Comparison of ENCODE assay signal across 12 cellular contexts in genomic region chr3:52498134-52499054, GRCh38. TPM values are rescaled to one million over a fixed set of nuclear protein-coding genes. Genes with fewer than 3 reads are reported as not detected.
DNase-seq lines count a peak whose midpoint lies in the region; ATAC-seq, FAIRE-seq and TF ChIP-seq lines count a peak whose summit lies in the region.
"Had no signal": no experiment of that assay in that cellular context is flagged by ENCODE, and none has a peak within 500 bp of the region (broad histone marks: within the 10 kb centered on the region; RNA-seq: fewer than 3 reads in every experiment).

No MANE protein-coding gene starts in this region.

- H3K27ac ChIP-seq in RWPE1: peak overlapping the region; percentile 9; the same call in 1 of the 2 replicates
- peak overlapping the region; percentile 79 for H3K27ac ChIP-seq in neutrophil
- H3K27ac ChIP-seq: neural progenitor cell had no signal

- H3K9me3 ChIP-seq in neutrophil: no peaks in the 10 kb centered on the region

- POLR2A ChIA-PET in RWPE1 (lab: Yijun Ruan, JAX; ENCODE audit: low non-redundant PET): no interaction called here

- H3K4me1 ChIP-seq in neutrophil (ENCODE audit: control insufficient read depth in 1 of 2, insufficient read depth in 1 of 2, low read depth in 1 of 2, low read length in 1 of 2): peaks cover 22 to 29% of the 10 kb centered on the region in 2 experiments

- ATAC-seq in HG03571 (IDR thresholded peaks at IDR 0.05; ENCODE audit: unreplicated experiment): no peak
- ATAC-seq in GM18870 (IDR thresholded peaks at IDR 0.05; ENCODE audit: unreplicated experiment): no peak

- TF ChIP-seq CTCF in RWPE1 (conservative IDR thresholded peaks at IDR 0.05; ENCODE audit: low read depth): no peak
- TF ChIP-seq CTCF in fibroblast of the aortic adventitia (IDR thresholded peaks at IDR 0.05; ENCODE audit: insufficient read depth, low read length): no peak
- TF ChIP-seq CTCF in neutrophil (IDR thresholded peaks at IDR 0.05): no peak
- no peak for TF ChIP-seq CTCF in D721Med (IDR thresholded peaks at IDR 0.05; ENCODE audit: insufficient read depth, missing control alignments)

- FAIRE-seq in D721Med (lab: Jason Lieb, UNC): no peak

- H3K27me3 ChIP-seq in neutrophil: peaks cover 77% of the 10 kb centered on the region
- H3K27me3 ChIP-seq: neural progenitor cell had no signal

- DNase-seq in CD1c-positive myeloid dendritic cell (ENCODE audit: extremely low spot score) (peak; percentile 95), RWPE1 (ENCODE audit: low spot score) (no peak), fibroblast of the aortic adventitia (ENCODE audit: low read depth) (peak; percentile 80), D721Med (ENCODE audit: insufficient read length, low spot score) (no peak)
- no peak for DNase-seq in activated CD8-positive, alpha-beta memory T cell treated with anti-CD3 and anti-CD28 coated beads, Interleukin-2, amount 50 U/mL, for 4 hours
- DNase-seq: activated CD8-positive, alpha-beta memory T cell treated with anti-CD3 and anti-CD28 coated beads for 24 hours; COR-L47; NCI-H526 had no signal

- CTCF ChIA-PET in RWPE1 (lab: Yijun Ruan, JAX): no interaction called here

- H3K4me3 ChIP-seq in fibroblast of the aortic adventitia (ENCODE audit: low read depth, low read length) (no peak overlapping the region), neutrophil (ENCODE audit: low read depth in 1 of 2, low read length in 1 of 2) (peak overlapping the region; percentile 21 to 37)
- H3K4me3 ChIP-seq: neural progenitor cell had no signal

- peaks cover 3% of the 10 kb centered on the region for H3K36me3 ChIP-seq in neutrophil
- H3K36me3 ChIP-seq: neural progenitor cell had no signal

RNA-seq across cellular contexts. Expression of gene STAB1, which starts 3.3 kb away (rescaled TPM):
- total RNA-seq in fibroblast of the aortic adventitia (ENCODE audit: low replicate concordance): 0.90 and 1.1 TPM in 2 replicates

RNA-seq across cellular contexts. Expression of gene NT5DC2, which starts 35.3 kb away (rescaled TPM):
- total RNA-seq in fibroblast of the aortic adventitia (ENCODE audit: low replicate concordance): 31.1 and 68.2 TPM in 2 replicates

RNA-seq across cellular contexts. Expression of gene UQCC5, which starts 38.0 kb away (rescaled TPM):
- total RNA-seq in fibroblast of the aortic adventitia (ENCODE audit: low replicate concordance): 4.3 and 7.7 TPM in 2 replicates

RNA-seq across cellular contexts. Expression of gene NISCH, which starts 43.0 kb away (rescaled TPM):
- total RNA-seq in fibroblast of the aortic adventitia (ENCODE audit: low replicate concordance): 52.7 and 90.8 TPM in 2 replicates

RNA-seq across cellular contexts. Expression of gene TNNC1, which starts 44.6 kb away (rescaled TPM):
- 1.4 and 2.0 TPM in 2 replicates for total RNA-seq in fibroblast of the aortic adventitia (ENCODE audit: low replicate concordance)

Comparison
In these comparisons a context has a peak if more than half of its experiments do, and no peak if none do; other contexts are left out.
1. DNase-seq: peak in CD1c-positive myeloid dendritic cell (single experiment) and fibroblast of the aortic adventitia (single experiment); none in RWPE1 (single experiment), D721Med (single experiment) and activated CD8-positive, alpha-beta memory T cell treated with anti-CD3 and anti-CD28 coated beads, Interleukin-2, amount 50 U/mL, for 4 hours (single experiment).